8 cellular contexts compared by ENCODE assay signal in the genomic region with DNA sequence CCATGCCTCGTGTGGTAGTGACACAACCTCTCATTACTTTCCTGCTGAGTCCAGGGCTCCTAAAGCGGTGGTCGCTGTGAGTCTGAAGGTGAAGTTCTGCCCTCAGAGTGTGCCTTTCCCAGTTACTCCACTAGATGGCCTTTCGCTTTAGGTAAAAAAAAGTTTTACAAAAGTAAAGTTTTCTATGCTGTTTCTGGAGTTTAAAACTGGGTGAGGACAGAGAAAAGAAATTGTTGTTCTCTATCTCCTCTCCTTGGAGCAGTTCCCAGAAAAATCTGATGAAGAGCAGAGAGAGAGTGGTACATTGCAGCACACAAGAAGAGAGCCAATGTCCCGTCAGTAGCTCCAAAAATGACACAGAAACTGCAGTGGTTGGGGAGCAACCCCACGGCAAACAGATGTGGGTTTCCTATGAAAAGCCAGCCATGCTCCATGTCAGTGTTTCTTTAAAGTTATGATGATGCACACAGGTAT.
DNase-seq lines count a peak whose midpoint lies in the region; ATAC-seq and TF ChIP-seq lines count a peak whose summit lies in the region.

No MANE protein-coding gene starts in this region.

- WGBS in prostate gland = 24% methylated on average over 6 of the region's 6 CpGs

- ATAC-seq in HG02588 (IDR thresholded peaks at IDR 0.05; ENCODE audit: unreplicated experiment) = no peak

- no peak overlapping the region for H3K4me3 ChIP-seq in prostate gland

- no peaks in the 10 kb centered on the region for H3K36me3 ChIP-seq in prostate gland

- TF ChIP-seq POLR2A in prostate gland (IDR thresholded peaks at IDR 0.05) = no peak

- no peaks in the 10 kb centered on the region for H3K9me3 ChIP-seq in prostate gland

- peaks cover 2% of the 10 kb centered on the region for H3K27me3 ChIP-seq in prostate gland (replicated peaks; ENCODE audit: insufficient read depth)

- TF ChIP-seq CTCF in prostate gland (IDR thresholded peaks at IDR 0.05) = peak in 3 of 4 experiments; percentile 47 to 69 (median 58)

- peak; percentile 37 for DNase-seq in NOMO-1 treated with DMSO at 0.1 percent for 48 hours (lab: John Stamatoyannopoulos, UW; ENCODE audit: unreplicated experiment)
- DNase-seq in NOMO-1 treated with dmso at 0.1 percent for 144 hours (lab: John Stamatoyannopoulos, UW; ENCODE audit: unreplicated experiment) = no peak
- DNase-seq in OCI-M1 (lab: John Stamatoyannopoulos, UW) = peak; percentile 10
- peak; percentile 75 for DNase-seq in fibroblast of peridontal ligament (ENCODE audit: extremely low read depth)
- DNase-seq in prostate gland (ENCODE audit: low spot score) = no peak
- no peak for DNase-seq in NCI-H2081 treated with DMSO at 0.1 percent for 48 hours (lab: John Stamatoyannopoulos, UW)
- DNase-seq in activated CD4-positive, alpha-beta T cell treated with anti-CD3 and anti-CD28 coated beads for 1 hour = no peak

- H3K4me1 ChIP-seq in prostate gland (replicated peaks) = no peaks in the 10 kb centered on the region

- H3K27ac ChIP-seq in prostate gland = no peak overlapping the region

- intact Hi-C loops in prostate gland (cut with DNase I) = loop anchor here (5.0 to 10.0 kb wide), 4 partner anchors 38 to 712 kb away; a partner anchor contains a TSS

Comparison
In these comparisons a context has a peak if more than half of its experiments do, and no peak if none do; other contexts are left out.
1. DNase-seq: peak in NOMO-1 treated with DMSO at 0.1 percent for 48 hours (single experiment), OCI-M1 (single experiment) and fibroblast of peridontal ligament (single experiment); none in NOMO-1 treated with dmso at 0.1 percent for 144 hours (single experiment), prostate gland (single experiment), NCI-H2081 treated with DMSO at 0.1 percent for 48 hours (single experiment) and activated CD4-positive, alpha-beta T cell treated with anti-CD3 and anti-CD28 coated beads for 1 hour (single experiment).